Comparison of ENCODE assay signal across 8 cellular contexts in genomic region chr12:54560374-54560858, GRCh38. TPM values are rescaled to one million over a fixed set of nuclear protein-coding genes. Genes with fewer than 3 reads are reported as not detected.
DNase-seq lines count a peak whose midpoint lies in the region; ATAC-seq, FAIRE-seq and TF ChIP-seq lines count a peak whose summit lies in the region.

No MANE protein-coding gene starts in this region.

- H3K27ac Mint-ChIP-seq in dendritic cell treated with granulocyte-macrophage colony-stimulating factor and Interleukin-4, amounts not matched to agents 40 ng/mL and 50 ng/mL, for 4 days, result peak overlapping the region; percentile 79

- TF ChIP-seq POLR2A in GM10847 (IDR thresholded peaks at IDR 0.05; ENCODE audit: extremely low read depth, insufficient read length), result peak; percentile 20

- no peaks in the 10 kb centered on the region for H3K9me3 ChIP-seq in left lung

- peaks cover 0 to 20% of the 10 kb centered on the region in 2 donors for H3K4me1 ChIP-seq in left lung

- TF ChIP-seq CTCF in left lung (IDR thresholded peaks at IDR 0.05), result no peak

- H3K36me3 Mint-ChIP-seq in dendritic cell treated with granulocyte-macrophage colony-stimulating factor and Interleukin-4, amounts not matched to agents 40 ng/mL and 50 ng/mL, for 4 days (ENCODE audit: low read depth), result no peaks in the 10 kb centered on the region

- H3K4me1 Mint-ChIP-seq in dendritic cell treated with granulocyte-macrophage colony-stimulating factor and Interleukin-4, amounts not matched to agents 40 ng/mL and 50 ng/mL, for 4 days (ENCODE audit: low read depth), result peaks cover 32% of the 10 kb centered on the region

- no peak for FAIRE-seq in urothelium cell line (lab: Jason Lieb, UNC)

- peak; percentile 97 for ATAC-seq in left lung

- DNase-seq in HCEC 1CT (peak; percentile 81), NCI-H1436 (lab: John Stamatoyannopoulos, UW) (peak; percentile 76), left lung (peak; percentile 94 to 97), urothelium cell line (ENCODE audit: low spot score) (no peak)
- DNase-seq in activated CD4-positive, alpha-beta T cell treated with anti-CD3 and anti-CD28 coated beads, Interleukin-2, amount 50 U/mL, for 1 hour, result peak; percentile 80
- peak; percentile 78 to 82 for DNase-seq in stimulated activated CD4-positive, alpha-beta T cell treated with anti-CD3 and anti-CD28 coated beads, Interleukin-2, amount 100 ng/mL, for 48 hours

- intact Hi-C loops in dendritic cell treated with granulocyte-macrophage colony-stimulating factor and Interleukin-4, amounts not matched to agents 40 ng/mL and 50 ng/mL, for 4 days (cut with micrococcal nuclease), result no loop called here
- intact Hi-C loops in left lung (cut with DNase I), result no loop called here

- peak overlapping the region; percentile 72 for H3K4me3 Mint-ChIP-seq in dendritic cell treated with granulocyte-macrophage colony-stimulating factor and Interleukin-4, amounts not matched to agents 40 ng/mL and 50 ng/mL, for 4 days

- peaks cover 0 to 34% of the 10 kb centered on the region in 2 donors for H3K27me3 ChIP-seq in left lung

- no peaks in the 10 kb centered on the region for H3K9me3 Mint-ChIP-seq in dendritic cell treated with granulocyte-macrophage colony-stimulating factor and Interleukin-4, amounts not matched to agents 40 ng/mL and 50 ng/mL, for 4 days

- no peaks in the 10 kb centered on the region for H3K36me3 ChIP-seq in left lung

- peak overlapping the region; percentile 69 to 78 for H3K27ac ChIP-seq in left lung

- no peaks in the 10 kb centered on the region for H3K27me3 Mint-ChIP-seq in dendritic cell treated with granulocyte-macrophage colony-stimulating factor and Interleukin-4, amounts not matched to agents 40 ng/mL and 50 ng/mL, for 4 days

- H3K4me3 ChIP-seq in left lung, result peak overlapping the region; percentile 26 to 39

RNA-seq across cellular contexts. Expression of gene PDE1B, which starts 11.0 kb away (rescaled TPM):
- total RNA-seq in left lung, result 1 to 10 TPM; 2.1 to 8.1 TPM

RNA-seq across cellular contexts. Expression of gene PPP1R1A, which starts 28.0 kb away (rescaled TPM):
- total RNA-seq in left lung, result under 1 TPM; 0.18 to 0.26 TPM
